Comparison of ENCODE assay signal across 14 cellular contexts in the genomic region with DNA sequence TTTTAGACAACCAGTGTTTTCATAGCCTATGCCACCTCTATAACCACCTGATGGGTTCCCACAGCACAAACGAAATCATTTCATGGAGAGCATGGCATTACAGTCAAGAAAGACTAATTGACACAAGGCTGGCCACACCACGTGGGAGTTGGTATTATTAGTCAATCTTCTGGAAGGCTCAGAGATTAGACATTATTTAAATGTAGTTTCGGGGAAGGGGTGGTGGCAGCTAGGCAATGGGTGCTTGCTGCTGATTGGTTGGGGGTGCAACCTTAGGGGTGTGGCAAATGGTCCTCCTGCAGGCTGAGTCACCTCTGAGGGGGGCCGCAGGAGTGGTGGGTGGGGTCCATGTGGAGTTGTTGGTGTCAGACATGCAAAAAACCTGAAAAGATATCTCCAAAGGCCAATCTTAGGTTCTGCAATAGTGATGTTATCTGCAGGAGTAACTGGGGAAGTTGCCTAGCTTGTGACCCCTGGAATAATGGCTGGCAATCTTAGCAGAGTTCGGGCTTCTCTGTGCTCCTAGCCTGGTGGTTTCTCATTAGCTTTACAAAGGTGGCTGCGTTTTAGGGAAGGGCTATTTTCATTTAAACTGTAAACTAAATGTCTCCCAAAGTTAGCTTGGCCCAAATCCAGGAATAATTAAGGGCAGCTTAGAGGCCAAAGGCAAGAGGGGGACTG. TPM values are rescaled to one million over a fixed set of nuclear protein-coding genes. Genes with fewer than 3 reads are reported as not detected.
A peak's percentile ranks its signal among the peaks of the same experiment; 100 is the strongest.
DNase-seq lines count a peak whose midpoint lies in the region; ATAC-seq and TF ChIP-seq lines count a peak whose summit lies in the region.
"Had no signal": no experiment of that assay in that cellular context is flagged by ENCODE, and none has a peak within 500 bp of the region (broad histone marks: within the 10 kb centered on the region; RNA-seq: fewer than 3 reads in every experiment).

No MANE protein-coding gene starts in this region.

- H3K4me1 ChIP-seq in lung (ENCODE audit: control insufficient read depth in 2 of 2, insufficient read depth in 2 of 2, low read length in 2 of 2), result peaks cover 0 to 2% of the 10 kb centered on the region in 2 donors

- DNase-seq in Caki2 (ENCODE audit: low read depth) (peak; percentile 62), NB4 (ENCODE audit: low read depth) (peak; percentile 93), lung (ENCODE audit: low spot score) (peak; percentile 75), glomerular visceral epithelial cell (ENCODE audit: extremely low spot score) (no peak), left lobe of liver (ENCODE audit: low spot score) (no peak), NCI-H345 (lab: John Stamatoyannopoulos, UW) (no peak)
- no peak for DNase-seq in effector memory CD8-positive, alpha-beta T cell
- DNase-seq: activated T-cell treated with anti-CD3 and anti-CD28 coated beads for 4 hours, hippocampal formation, T-helper 17 cell had no signal

- H3K36me3 Mint-ChIP-seq in effector memory CD8-positive, alpha-beta T cell (ENCODE audit: insufficient read depth), result peaks cover 6% of the 10 kb centered on the region

- no peaks in the 10 kb centered on the region for H3K9me3 ChIP-seq in lung (ENCODE audit: control insufficient read depth in 2 of 2, insufficient read depth in 1 of 2, low read length in 1 of 2)
- H3K9me3 ChIP-seq: BLaER1 treated with 17β-estradiol and CSF1 and Interleukin-3, amounts not matched to agents 10 nM and 100 nM had no signal

- TF ChIP-seq POLR2A in NB4 (IDR thresholded peaks at IDR 0.05; ENCODE audit: extremely low read depth, insufficient read length), result no peak

- H3K27ac ChIP-seq in cingulate gyrus (ENCODE audit: low read depth, low read length), result peak overlapping the region; percentile 54
- peak overlapping the region in 1 of 2 donors; percentile 43 for H3K27ac ChIP-seq in lung (ENCODE audit: low read depth in 1 of 2, low read length in 1 of 2)
- H3K27ac ChIP-seq: BLaER1 treated with 17β-estradiol and CSF1 and Interleukin-3, amounts not matched to agents 10 nM and 100 nM; cardiac muscle cell; parathyroid adenoma had no signal

- H3K27me3 ChIP-seq in lung (ENCODE audit: control insufficient read depth, insufficient read depth), result no peaks in the 10 kb centered on the region
- H3K27me3 ChIP-seq: BLaER1 treated with 17β-estradiol and CSF1 and Interleukin-3, amounts not matched to agents 10 nM and 100 nM; cardiac muscle cell had no signal

- ATAC-seq in lung (ENCODE audit: insufficient read depth, low FRiP score) (peak; percentile 35), left lobe of liver (no peak)
- no peak for ATAC-seq in effector memory CD8-positive, alpha-beta T cell (replicated peaks)
- ATAC-seq: T-helper 17 cell had no signal

- peak overlapping the region; percentile 21 for H3K4me3 ChIP-seq in NB4 (ENCODE audit: low read depth, low read length)
- H3K4me3 ChIP-seq in lung, result no peak overlapping the region
- H3K4me3 ChIP-seq: BLaER1 treated with 17β-estradiol and CSF1 and Interleukin-3, amounts not matched to agents 10 nM and 100 nM; cardiac muscle cell had no signal

- H3K27ac Mint-ChIP-seq in effector memory CD8-positive, alpha-beta T cell, result peak overlapping the region in 1 of 2 donors; percentile 67
- H3K27ac Mint-ChIP-seq: T-helper 17 cell had no signal

- peaks cover 0 to 8% of the 10 kb centered on the region in 2 donors for H3K36me3 ChIP-seq in lung (ENCODE audit: control insufficient read depth in 2 of 2, insufficient read depth in 2 of 2, low read length in 2 of 2)
- H3K36me3 ChIP-seq: cardiac muscle cell had no signal

- in situ Hi-C loops in Caki2 (cut with HindIII; ENCODE audit: low pct_unique_long_range_greater_than_20kb, low sequenced_read_pairs), result no loop called here

- WGBS in lung, 2 donors, result 52 to 69% methylated on average over 6 of the region's 6 CpGs

- no peaks in the 10 kb centered on the region for H3K9me3 Mint-ChIP-seq in effector memory CD8-positive, alpha-beta T cell

- no peak overlapping the region for H3K4me3 Mint-ChIP-seq in effector memory CD8-positive, alpha-beta T cell
- H3K4me3 Mint-ChIP-seq: T-helper 17 cell had no signal

- TF ChIP-seq CTCF in NB4 (IDR thresholded peaks at IDR 0.05; ENCODE audit: low read depth, low read length), result no peak
- TF ChIP-seq CTCF in lung (IDR thresholded peaks at IDR 0.05; ENCODE audit: control extremely low read depth, extremely low read depth), result no peak

- H3K27me3 Mint-ChIP-seq in effector memory CD8-positive, alpha-beta T cell, result no peaks in the 10 kb centered on the region
- H3K27me3 Mint-ChIP-seq: T-helper 17 cell had no signal

- H3K4me1 Mint-ChIP-seq in effector memory CD8-positive, alpha-beta T cell (ENCODE audit: low read depth in 2 of 2), result peaks cover 6 to 7% of the 10 kb centered on the region in 2 donors

RNA-seq across cellular contexts. Expression of a gene that starts 4.6 kb away (rescaled TPM):
- 23.1 and 46.5 TPM in 2 replicates for total RNA-seq in Caki2 (2014; rRNA removed; shearing (Covaris generic); ENCODE audit: low replicate concordance)
- total RNA-seq in lung (10 to 100 TPM; 20.6 to 25.8 TPM), left lobe of liver (14.1 TPM)
- polyA plus RNA-seq in lung, result 10 to 100 TPM; 32.1 to 33.5 TPM

RNA-seq across cellular contexts. Expression of a gene that starts 4.7 kb away (rescaled TPM):
- 15.6 and 20.9 TPM in 2 replicates for total RNA-seq in Caki2 (2014; rRNA removed; shearing (Covaris generic); ENCODE audit: low replicate concordance)
- total RNA-seq in lung, result 10 to 100 TPM; 69.4 to 80.1 TPM
- 10 to 100 TPM; 19.9 to 22.4 TPM for polyA plus RNA-seq in lung
- 199 TPM for total RNA-seq in left lobe of liver

RNA-seq across cellular contexts. Expression of a gene that starts 17.0 kb away (rescaled TPM):
- 5.3 and 12.0 TPM in 2 replicates for total RNA-seq in Caki2 (2014; rRNA removed; shearing (Covaris generic); ENCODE audit: low replicate concordance)
- total RNA-seq in lung (1 to 10 TPM; 7.8 TPM), left lobe of liver (3.6 TPM)
- polyA plus RNA-seq in lung, result 10 to 100 TPM in 1 of 2 donors, 1 to 10 TPM in 1; 7.3 to 15.7 TPM

RNA-seq across cellular contexts. Expression of a gene that starts 42.8 kb away (rescaled TPM):
- total RNA-seq in Caki2 (2014; rRNA removed; shearing (Covaris generic); ENCODE audit: low replicate concordance), result 14.2 and 19.6 TPM in 2 replicates
- total RNA-seq in lung, result 10 to 100 TPM; 14.5 to 18.7 TPM
- polyA plus RNA-seq in lung, result 10 to 100 TPM in 1 of 2 donors, 1 to 10 TPM in 1; 4.6 to 11.6 TPM
- total RNA-seq in left lobe of liver, result 3.4 TPM

RNA-seq across cellular contexts. Expression of a gene that starts 43.5 kb away (rescaled TPM):
- 48.6 and 51.7 TPM in 2 replicates for total RNA-seq in Caki2 (2014; rRNA removed; shearing (Covaris generic); ENCODE audit: low replicate concordance)
- total RNA-seq in lung, result 10 to 100 TPM; 34.1 to 38.4 TPM
- polyA plus RNA-seq in lung, result 10 to 100 TPM; 10.9 to 36.0 TPM
- total RNA-seq in left lobe of liver, result 0.53 TPM
- polyA plus RNA-seq: cardiac muscle cell had no signal

Comparison
In these comparisons a context has a peak if more than half of its experiments do, and no peak if none do; other contexts are left out.
1. DNase-seq: peak in Caki2 (single experiment), NB4 (single experiment) and lung (single experiment); none in glomerular visceral epithelial cell (single experiment), effector memory CD8-positive, alpha-beta T cell (0 of 3), left lobe of liver (single experiment) and NCI-H345 (single experiment).